Comparison of ENCODE assay signal across 1 cellular context in the genomic region with DNA sequence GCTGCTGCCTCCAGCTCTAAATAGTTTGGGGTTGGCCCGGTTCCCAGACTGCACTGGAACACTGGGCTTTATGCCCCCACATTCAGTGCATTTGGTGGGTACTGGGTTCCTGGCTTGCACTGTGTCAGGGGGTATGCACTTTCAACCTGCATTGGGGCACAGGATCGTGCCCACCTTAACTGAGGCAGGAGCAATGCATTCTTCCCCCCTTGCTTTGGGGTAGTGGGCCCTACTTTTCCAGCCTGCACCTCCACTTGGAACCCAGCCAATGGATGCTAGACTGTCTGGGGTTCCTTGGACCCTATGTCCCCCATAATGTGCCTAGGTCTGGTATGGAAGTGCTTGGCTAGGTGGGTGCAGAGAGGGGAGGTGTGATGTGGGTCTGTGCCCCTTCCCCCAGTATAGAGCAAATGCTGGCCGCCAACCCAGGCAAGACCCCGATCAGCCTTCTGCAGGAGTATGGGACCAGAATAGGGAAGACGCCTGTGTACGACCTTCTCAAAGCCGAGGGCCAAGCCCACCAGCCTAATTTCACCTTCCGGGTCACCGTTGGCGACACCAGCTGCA.
TF ChIP-seq lines count a peak whose summit lies in the region.

No MANE protein-coding gene starts in this region.

TF ChIP-seq in WTC11, 78 proteins besides CTCF, POLR2A, EP300 and RAD21 (continued from another document):
- TF ChIP-seq, protein P1, sequence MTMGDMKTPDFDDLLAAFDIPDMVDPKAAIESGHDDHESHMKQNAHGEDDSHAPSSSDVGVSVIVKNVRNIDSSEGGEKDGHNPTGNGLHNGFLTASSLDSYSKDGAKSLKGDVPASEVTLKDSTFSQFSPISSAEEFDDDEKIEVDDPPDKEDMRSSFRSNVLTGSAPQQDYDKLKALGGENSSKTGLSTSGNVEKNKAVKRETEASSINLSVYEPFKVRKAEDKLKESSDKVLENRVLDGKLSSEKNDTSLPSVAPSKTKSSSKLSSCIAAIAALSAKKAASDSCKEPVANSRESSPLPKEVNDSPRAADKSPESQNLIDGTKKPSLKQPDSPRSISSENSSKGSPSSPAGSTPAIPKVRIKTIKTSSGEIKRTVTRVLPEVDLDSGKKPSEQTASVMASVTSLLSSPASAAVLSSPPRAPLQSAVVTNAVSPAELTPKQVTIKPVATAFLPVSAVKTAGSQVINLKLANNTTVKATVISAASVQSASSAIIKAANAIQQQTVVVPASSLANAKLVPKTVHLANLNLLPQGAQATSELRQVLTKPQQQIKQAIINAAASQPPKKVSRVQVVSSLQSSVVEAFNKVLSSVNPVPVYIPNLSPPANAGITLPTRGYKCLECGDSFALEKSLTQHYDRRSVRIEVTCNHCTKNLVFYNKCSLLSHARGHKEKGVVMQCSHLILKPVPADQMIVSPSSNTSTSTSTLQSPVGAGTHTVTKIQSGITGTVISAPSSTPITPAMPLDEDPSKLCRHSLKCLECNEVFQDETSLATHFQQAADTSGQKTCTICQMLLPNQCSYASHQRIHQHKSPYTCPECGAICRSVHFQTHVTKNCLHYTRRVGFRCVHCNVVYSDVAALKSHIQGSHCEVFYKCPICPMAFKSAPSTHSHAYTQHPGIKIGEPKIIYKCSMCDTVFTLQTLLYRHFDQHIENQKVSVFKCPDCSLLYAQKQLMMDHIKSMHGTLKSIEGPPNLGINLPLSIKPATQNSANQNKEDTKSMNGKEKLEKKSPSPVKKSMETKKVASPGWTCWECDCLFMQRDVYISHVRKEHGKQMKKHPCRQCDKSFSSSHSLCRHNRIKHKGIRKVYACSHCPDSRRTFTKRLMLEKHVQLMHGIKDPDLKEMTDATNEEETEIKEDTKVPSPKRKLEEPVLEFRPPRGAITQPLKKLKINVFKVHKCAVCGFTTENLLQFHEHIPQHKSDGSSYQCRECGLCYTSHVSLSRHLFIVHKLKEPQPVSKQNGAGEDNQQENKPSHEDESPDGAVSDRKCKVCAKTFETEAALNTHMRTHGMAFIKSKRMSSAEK (CRISPR knock-in tag; IDR thresholded peaks at IDR 0.05; ENCODE audit: borderline replicate concordance) = no peak
- TF ChIP-seq ZNF219 (CRISPR knock-in tag; IDR thresholded peaks at IDR 0.05; ENCODE audit: borderline replicate concordance) (no peak), ZNF121 (CRISPR knock-in tag; IDR thresholded peaks at IDR 0.05) (no peak; the same call in 1 of the 2 replicates), EMX1 (CRISPR knock-in tag; IDR thresholded peaks at IDR 0.05) (no peak), GABPB1 (CRISPR knock-in tag; IDR thresholded peaks at IDR 0.05) (0 out of 2 replicates have a peak, but pooled peaks have one; percentile 1), NR3C1 (CRISPR knock-in tag; conservative IDR thresholded peaks at IDR 0.05; ENCODE audit: low read depth) (no peak), TCF7 (CRISPR knock-in tag; IDR thresholded peaks at IDR 0.05; ENCODE audit: low read depth) (0 out of 2 replicates have a peak, but pooled peaks have one; percentile 5), SOX15 (CRISPR knock-in tag; IDR thresholded peaks at IDR 0.05) (no peak), NFATC4 (CRISPR knock-in tag; IDR thresholded peaks at IDR 0.05) (no peak), HMGA2 (CRISPR knock-in tag; IDR thresholded peaks at IDR 0.05) (no peak), TEAD1 (CRISPR knock-in tag; IDR thresholded peaks at IDR 0.05) (no peak)
- TF ChIP-seq, protein P2, sequence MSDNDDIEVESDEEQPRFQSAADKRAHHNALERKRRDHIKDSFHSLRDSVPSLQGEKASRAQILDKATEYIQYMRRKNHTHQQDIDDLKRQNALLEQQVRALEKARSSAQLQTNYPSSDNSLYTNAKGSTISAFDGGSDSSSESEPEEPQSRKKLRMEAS (CRISPR knock-in tag; IDR thresholded peaks at IDR 0.05) = peak; percentile 60; the same call in 1 of the 2 replicates
- TF ChIP-seq, protein P3, sequence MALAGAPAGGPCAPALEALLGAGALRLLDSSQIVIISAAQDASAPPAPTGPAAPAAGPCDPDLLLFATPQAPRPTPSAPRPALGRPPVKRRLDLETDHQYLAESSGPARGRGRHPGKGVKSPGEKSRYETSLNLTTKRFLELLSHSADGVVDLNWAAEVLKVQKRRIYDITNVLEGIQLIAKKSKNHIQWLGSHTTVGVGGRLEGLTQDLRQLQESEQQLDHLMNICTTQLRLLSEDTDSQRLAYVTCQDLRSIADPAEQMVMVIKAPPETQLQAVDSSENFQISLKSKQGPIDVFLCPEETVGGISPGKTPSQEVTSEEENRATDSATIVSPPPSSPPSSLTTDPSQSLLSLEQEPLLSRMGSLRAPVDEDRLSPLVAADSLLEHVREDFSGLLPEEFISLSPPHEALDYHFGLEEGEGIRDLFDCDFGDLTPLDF (CRISPR knock-in tag; IDR thresholded peaks at IDR 0.05) = no peak
- TF ChIP-seq, protein P4, sequence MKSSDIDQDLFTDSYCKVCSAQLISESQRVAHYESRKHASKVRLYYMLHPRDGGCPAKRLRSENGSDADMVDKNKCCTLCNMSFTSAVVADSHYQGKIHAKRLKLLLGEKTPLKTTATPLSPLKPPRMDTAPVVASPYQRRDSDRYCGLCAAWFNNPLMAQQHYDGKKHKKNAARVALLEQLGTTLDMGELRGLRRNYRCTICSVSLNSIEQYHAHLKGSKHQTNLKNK (CRISPR knock-in tag; IDR thresholded peaks at IDR 0.05) = no peak
- TF ChIP-seq, protein P5, sequence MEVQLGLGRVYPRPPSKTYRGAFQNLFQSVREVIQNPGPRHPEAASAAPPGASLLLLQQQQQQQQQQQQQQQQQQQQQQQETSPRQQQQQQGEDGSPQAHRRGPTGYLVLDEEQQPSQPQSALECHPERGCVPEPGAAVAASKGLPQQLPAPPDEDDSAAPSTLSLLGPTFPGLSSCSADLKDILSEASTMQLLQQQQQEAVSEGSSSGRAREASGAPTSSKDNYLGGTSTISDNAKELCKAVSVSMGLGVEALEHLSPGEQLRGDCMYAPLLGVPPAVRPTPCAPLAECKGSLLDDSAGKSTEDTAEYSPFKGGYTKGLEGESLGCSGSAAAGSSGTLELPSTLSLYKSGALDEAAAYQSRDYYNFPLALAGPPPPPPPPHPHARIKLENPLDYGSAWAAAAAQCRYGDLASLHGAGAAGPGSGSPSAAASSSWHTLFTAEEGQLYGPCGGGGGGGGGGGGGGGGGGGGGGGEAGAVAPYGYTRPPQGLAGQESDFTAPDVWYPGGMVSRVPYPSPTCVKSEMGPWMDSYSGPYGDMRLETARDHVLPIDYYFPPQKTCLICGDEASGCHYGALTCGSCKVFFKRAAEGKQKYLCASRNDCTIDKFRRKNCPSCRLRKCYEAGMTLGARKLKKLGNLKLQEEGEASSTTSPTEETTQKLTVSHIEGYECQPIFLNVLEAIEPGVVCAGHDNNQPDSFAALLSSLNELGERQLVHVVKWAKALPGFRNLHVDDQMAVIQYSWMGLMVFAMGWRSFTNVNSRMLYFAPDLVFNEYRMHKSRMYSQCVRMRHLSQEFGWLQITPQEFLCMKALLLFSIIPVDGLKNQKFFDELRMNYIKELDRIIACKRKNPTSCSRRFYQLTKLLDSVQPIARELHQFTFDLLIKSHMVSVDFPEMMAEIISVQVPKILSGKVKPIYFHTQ (CRISPR knock-in tag; IDR thresholded peaks at IDR 0.05) = no peak
- TF ChIP-seq, protein P6, sequence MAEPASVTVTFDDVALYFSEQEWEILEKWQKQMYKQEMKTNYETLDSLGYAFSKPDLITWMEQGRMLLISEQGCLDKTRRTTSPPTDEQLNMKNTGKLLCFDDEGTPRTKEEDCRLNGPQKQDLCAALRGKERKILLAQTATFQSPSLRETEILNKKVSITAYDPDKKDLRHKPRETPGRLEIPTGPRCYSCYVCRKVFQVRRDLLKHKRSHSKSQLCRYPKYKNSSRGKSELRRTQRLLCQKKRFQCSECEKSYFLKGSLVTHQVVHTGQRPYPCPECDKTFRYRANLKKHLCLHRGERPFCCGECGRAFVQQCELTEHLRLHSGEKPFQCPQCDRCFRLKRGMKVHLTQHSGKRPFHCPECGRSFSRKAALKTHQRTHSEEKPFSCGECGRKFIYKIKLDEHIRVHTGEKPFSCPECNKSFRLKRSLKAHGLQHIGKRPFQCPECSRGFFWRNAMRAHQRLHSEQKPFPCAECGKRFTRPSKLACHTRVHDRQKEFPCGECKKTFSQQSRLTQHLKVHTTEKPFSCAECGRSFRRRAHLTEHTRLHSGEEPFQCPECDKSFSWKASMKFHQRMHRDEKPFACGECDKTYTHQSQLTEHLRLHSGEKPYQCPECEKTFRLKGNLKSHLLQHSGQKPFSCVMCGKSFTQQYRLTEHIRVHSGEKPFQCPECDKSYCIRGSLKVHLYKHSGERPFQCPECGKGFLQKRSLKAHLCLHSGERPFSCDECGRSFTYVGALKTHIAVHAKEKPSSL (CRISPR knock-in tag; conservative IDR thresholded peaks at IDR 0.05) = no peak
